Comparison of ENCODE assay signal across 1 cellular context in the genomic region with DNA sequence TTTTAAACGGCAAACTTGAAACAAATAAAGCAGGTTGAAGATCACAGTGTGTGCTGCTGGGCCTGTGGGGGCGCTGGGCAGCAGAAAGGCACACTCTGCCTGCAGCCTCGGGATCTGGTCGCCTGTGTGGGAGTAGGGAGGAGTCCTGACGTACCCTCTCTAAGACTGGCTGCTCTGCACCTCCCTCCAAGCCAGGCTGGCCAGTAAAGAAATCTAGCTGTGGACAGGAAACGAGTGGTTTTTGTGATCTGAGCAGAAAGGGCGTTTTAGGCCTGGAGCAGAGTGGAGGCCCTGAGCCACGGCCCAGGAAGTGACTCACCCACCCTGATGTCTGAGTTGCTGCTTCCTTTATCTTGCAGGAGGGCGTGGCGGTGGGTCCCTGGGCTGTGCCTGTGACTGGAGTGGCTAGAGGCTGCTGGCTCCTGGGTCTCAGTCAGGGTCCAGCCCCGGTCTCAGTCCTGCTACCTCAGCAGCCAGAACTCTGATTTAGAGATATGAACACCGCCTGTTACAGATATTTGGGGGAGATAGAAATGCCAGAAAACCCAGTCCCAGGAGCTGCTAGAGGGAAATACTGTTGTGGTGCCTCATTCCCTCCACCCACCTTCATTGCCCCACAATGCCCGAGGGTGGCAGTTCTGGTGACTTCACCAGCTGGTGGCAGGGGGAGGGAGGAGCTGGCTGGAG.
TF ChIP-seq lines count a peak whose summit lies in the region.

No MANE protein-coding gene starts in this region.

TF ChIP-seq in K562, 482 proteins besides CTCF, POLR2A, EP300 and RAD21 (continued from another document and continues in another):
- TF ChIP-seq DLX4 (CRISPR knock-in tag; IDR thresholded peaks at IDR 0.05), result no peak
- 0 out of 2 replicates have a peak, but pooled peaks have one; percentile 51 for TF ChIP-seq NCOA1 (IDR thresholded peaks at IDR 0.05; ENCODE audit: low read depth)
- no peak for TF ChIP-seq ZNF184 (CRISPR knock-in tag; IDR thresholded peaks at IDR 0.05)
- TF ChIP-seq BHLHE40 (IDR thresholded peaks at IDR 0.05; ENCODE audit: low read length), result peak; percentile 18; the same call in 1 of the 2 replicates
- TF ChIP-seq GTF2E2 (tag; IDR thresholded peaks at IDR 0.05), result no peak
- TF ChIP-seq, protein P1, sequence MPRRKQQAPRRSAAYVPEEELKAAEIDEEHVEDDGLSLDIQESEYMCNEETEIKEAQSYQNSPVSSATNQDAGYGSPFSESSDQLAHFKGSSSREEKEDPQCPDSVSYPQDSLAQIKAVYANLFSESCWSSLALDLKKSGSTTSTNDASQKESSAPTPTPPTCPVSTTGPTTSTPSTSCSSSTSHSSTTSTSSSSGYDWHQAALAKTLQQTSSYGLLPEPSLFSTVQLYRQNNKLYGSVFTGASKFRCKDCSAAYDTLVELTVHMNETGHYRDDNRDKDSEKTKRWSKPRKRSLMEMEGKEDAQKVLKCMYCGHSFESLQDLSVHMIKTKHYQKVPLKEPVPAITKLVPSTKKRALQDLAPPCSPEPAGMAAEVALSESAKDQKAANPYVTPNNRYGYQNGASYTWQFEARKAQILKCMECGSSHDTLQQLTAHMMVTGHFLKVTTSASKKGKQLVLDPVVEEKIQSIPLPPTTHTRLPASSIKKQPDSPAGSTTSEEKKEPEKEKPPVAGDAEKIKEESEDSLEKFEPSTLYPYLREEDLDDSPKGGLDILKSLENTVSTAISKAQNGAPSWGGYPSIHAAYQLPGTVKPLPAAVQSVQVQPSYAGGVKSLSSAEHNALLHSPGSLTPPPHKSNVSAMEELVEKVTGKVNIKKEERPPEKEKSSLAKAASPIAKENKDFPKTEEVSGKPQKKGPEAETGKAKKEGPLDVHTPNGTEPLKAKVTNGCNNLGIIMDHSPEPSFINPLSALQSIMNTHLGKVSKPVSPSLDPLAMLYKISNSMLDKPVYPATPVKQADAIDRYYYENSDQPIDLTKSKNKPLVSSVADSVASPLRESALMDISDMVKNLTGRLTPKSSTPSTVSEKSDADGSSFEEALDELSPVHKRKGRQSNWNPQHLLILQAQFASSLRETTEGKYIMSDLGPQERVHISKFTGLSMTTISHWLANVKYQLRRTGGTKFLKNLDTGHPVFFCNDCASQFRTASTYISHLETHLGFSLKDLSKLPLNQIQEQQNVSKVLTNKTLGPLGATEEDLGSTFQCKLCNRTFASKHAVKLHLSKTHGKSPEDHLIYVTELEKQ (CRISPR knock-in tag; IDR thresholded peaks at IDR 0.05), result no peak
- TF ChIP-seq ETS1 (conservative IDR thresholded peaks at IDR 0.05; ENCODE audit: control insufficient read depth, low read depth, low read length), result peak; percentile 89
- peak; percentile 59 for TF ChIP-seq FOS (IDR thresholded peaks at IDR 0.05; ENCODE audit: extremely low read depth, insufficient read length)
- no peak for TF ChIP-seq ZNF586 (CRISPR knock-in tag; conservative IDR thresholded peaks at IDR 0.05)
- no peak for TF ChIP-seq RAD51 (IDR thresholded peaks at IDR 0.05; ENCODE audit: borderline replicate concordance, low read depth)
- no peak for TF ChIP-seq MTA2 (IDR thresholded peaks at IDR 0.05; ENCODE audit: low read depth)
- TF ChIP-seq ZNF311 (CRISPR knock-in tag; IDR thresholded peaks at IDR 0.05), result no peak
- TF ChIP-seq, protein P2, sequence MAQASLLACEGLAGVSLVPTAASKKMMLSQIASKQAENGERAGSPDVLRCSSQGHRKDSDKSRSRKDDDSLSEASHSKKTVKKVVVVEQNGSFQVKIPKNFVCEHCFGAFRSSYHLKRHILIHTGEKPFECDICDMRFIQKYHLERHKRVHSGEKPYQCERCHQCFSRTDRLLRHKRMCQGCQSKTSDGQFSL (CRISPR knock-in tag; IDR thresholded peaks at IDR 0.05), result no peak
- TF ChIP-seq, protein P2 (tag; IDR thresholded peaks at IDR 0.05), result no peak
- TF ChIP-seq UBTF (IDR thresholded peaks at IDR 0.05; ENCODE audit: borderline replicate concordance in 1 of 2, low read depth in 2 of 2, low read length in 2 of 2), result peak; percentile 72 to 80; a peak in 3 of 4 replicates
- no peak for TF ChIP-seq ZFPM2 (CRISPR knock-in tag; IDR thresholded peaks at IDR 0.05)
- TF ChIP-seq BCLAF1 (IDR thresholded peaks at IDR 0.05; ENCODE audit: borderline replicate concordance in 1 of 2, control insufficient read depth in 1 of 2, low read depth in 2 of 2, low read length in 1 of 2), result 0 out of 4 replicates have a peak, but pooled peaks of 1 of the 2 experiments have one; percentile 55
- no peak for TF ChIP-seq ZNF217 (CRISPR knock-in tag; IDR thresholded peaks at IDR 0.05)
- TF ChIP-seq CREB1 (IDR thresholded peaks at IDR 0.05), result peak; percentile 75
- TF ChIP-seq CREB1 (CRISPR knock-in tag; IDR thresholded peaks at IDR 0.05), result peak; percentile 76
- peak; percentile 63; the same call in 1 of the 2 replicates for TF ChIP-seq MBD2 (IDR thresholded peaks at IDR 0.05; ENCODE audit: borderline replicate concordance, low read depth)
- TF ChIP-seq HINFP (tag; conservative IDR thresholded peaks at IDR 0.05; ENCODE audit: low read depth), result no peak
- TF ChIP-seq, protein P3, sequence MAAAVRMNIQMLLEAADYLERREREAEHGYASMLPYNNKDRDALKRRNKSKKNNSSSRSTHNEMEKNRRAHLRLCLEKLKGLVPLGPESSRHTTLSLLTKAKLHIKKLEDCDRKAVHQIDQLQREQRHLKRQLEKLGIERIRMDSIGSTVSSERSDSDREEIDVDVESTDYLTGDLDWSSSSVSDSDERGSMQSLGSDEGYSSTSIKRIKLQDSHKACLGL (CRISPR knock-in tag; IDR thresholded peaks at IDR 0.05; ENCODE audit: borderline replicate concordance, poor library complexity, severe bottlenecking), result no peak
- peak; percentile 43; the same call in 1 of the 2 replicates for TF ChIP-seq C11orf30 (IDR thresholded peaks at IDR 0.05; ENCODE audit: low read depth)
- TF ChIP-seq ZNF316 (IDR thresholded peaks at IDR 0.05), result peak; percentile 16; the same call in 1 of the 2 replicates
- TF ChIP-seq XRCC5 (IDR thresholded peaks at IDR 0.05; ENCODE audit: low read depth, low read length), result peak; percentile 90
- no peak for TF ChIP-seq NKRF (IDR thresholded peaks at IDR 0.05; ENCODE audit: borderline replicate concordance)
- TF ChIP-seq NEUROD1 (IDR thresholded peaks at IDR 0.05; ENCODE audit: borderline replicate concordance, low read depth, low read length, partially characterized antibody), result peak; percentile 54
- TF ChIP-seq FOSL1 (tag; conservative IDR thresholded peaks at IDR 0.05), result peak; percentile 99
- TF ChIP-seq CSDE1 (IDR thresholded peaks at IDR 0.05), result no peak
- no peak for TF ChIP-seq MCM2 (IDR thresholded peaks at IDR 0.05; ENCODE audit: low read depth)
- TF ChIP-seq ZNF23 (CRISPR knock-in tag; IDR thresholded peaks at IDR 0.05), result no peak
- no peak for TF ChIP-seq SIN3B (IDR thresholded peaks at IDR 0.05; ENCODE audit: low read depth)
- peak; percentile 18 to 58; a peak in 3 of 4 replicates for TF ChIP-seq MAZ (CRISPR knock-in tag; conservative IDR thresholded peaks at IDR 0.05 in 1 of 2, IDR thresholded peaks at IDR 0.05 in 1 of 2)
- TF ChIP-seq SRF (CRISPR knock-in tag; IDR thresholded peaks at IDR 0.05), result peak in 1 of 2 experiments; percentile 56; a peak in 1 of 4 replicates
- TF ChIP-seq PCBP2 (IDR thresholded peaks at IDR 0.05; ENCODE audit: low read depth, low read length, poor library complexity, severe bottlenecking), result no peak
- TF ChIP-seq TAF9B (IDR thresholded peaks at IDR 0.05; ENCODE audit: partially characterized antibody), result peak; percentile 69
- no peak for TF ChIP-seq ZNF431 (CRISPR knock-in tag; IDR thresholded peaks at IDR 0.05)
- TF ChIP-seq GATAD2B (IDR thresholded peaks at IDR 0.05; ENCODE audit: borderline replicate concordance), result 0 out of 2 replicates have a peak, but pooled peaks have one; percentile 28
- no peak for TF ChIP-seq HDAC3 (IDR thresholded peaks at IDR 0.05; ENCODE audit: borderline replicate concordance, partially characterized antibody)
- no peak for TF ChIP-seq ZNF436 (CRISPR knock-in tag; IDR thresholded peaks at IDR 0.05)
- peak; percentile 85 for TF ChIP-seq RBFOX2 (IDR thresholded peaks at IDR 0.05; ENCODE audit: low read depth, low read length)
- TF ChIP-seq TAF15 (IDR thresholded peaks at IDR 0.05; ENCODE audit: low read depth, low read length), result no peak
- 0 out of 2 replicates have a peak, but pooled peaks have one; percentile 21 for TF ChIP-seq MEF2A (IDR thresholded peaks at IDR 0.05; ENCODE audit: control insufficient read depth, low read depth, low read length)
- no peak for TF ChIP-seq ZNF232 (CRISPR knock-in tag; IDR thresholded peaks at IDR 0.05)
- no peak for TF ChIP-seq ZBTB8A (IDR thresholded peaks at IDR 0.05; ENCODE audit: partially characterized antibody)
- TF ChIP-seq MCM3 (IDR thresholded peaks at IDR 0.05), result no peak
- peak; percentile 52; the same call in 1 of the 2 replicates for TF ChIP-seq TCF7L2 (IDR thresholded peaks at IDR 0.05; ENCODE audit: low read depth, low read length)
- TF ChIP-seq NR1H2 (CRISPR knock-in tag; IDR thresholded peaks at IDR 0.05), result no peak
- TF ChIP-seq ZBTB1 (CRISPR knock-in tag; IDR thresholded peaks at IDR 0.05; ENCODE audit: borderline replicate concordance, low read depth), result no peak
